In the genomic region with DNA sequence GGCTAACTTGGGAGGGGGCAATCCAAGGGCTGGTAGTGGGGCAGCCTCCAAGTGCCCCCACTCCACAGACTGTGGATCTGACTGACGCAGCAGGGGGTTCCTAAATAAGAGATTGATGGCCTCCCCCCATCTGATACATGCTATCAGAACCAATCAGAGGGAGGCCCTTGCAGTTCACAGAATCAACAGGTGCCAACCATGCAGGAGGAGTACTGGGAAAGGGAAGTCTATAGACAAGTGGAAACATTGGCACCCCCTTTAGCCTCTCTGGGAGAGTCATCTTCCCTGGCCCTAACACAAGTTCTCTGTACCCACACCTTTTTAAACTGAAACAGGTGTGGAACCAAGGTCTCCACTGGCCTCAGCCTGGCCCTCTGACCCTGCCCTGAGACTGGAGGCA, we compare ENCODE assay signal across 25 cellular contexts.
DNase-seq lines count a peak whose midpoint lies in the region; FAIRE-seq and TF ChIP-seq lines count a peak whose summit lies in the region.
"Had no signal": no experiment of that assay in that cellular context is flagged by ENCODE, and none has a peak within 500 bp of the region (broad histone marks: within the 10 kb centered on the region; RNA-seq: fewer than 3 reads in every experiment).

No MANE protein-coding gene starts in this region.

- no peak overlapping the region for H3K56ac ChIP-seq in H1 (replicated peaks; ENCODE audit: insufficient read length, low read depth, low read length)

- peaks cover 3% of the 10 kb centered on the region; the same call in 1 of the 2 replicates for H3K23me2 ChIP-seq in H1 (ENCODE audit: low read depth, low read length)

- no peak for TF ChIP-seq EP300 in H1 (IDR thresholded peaks at IDR 0.05; ENCODE audit: borderline replicate concordance in 1 of 2, low read depth in 2 of 2, low read length in 2 of 2)
- TF ChIP-seq EP300 in esophagus muscularis mucosa (IDR thresholded peaks at IDR 0.05): no peak

- no peaks in the 10 kb centered on the region for H3K36me3 Mint-ChIP-seq in osteocyte (ENCODE audit: unreplicated experiment)
- H3K36me3 Mint-ChIP-seq: CD4-positive, alpha-beta memory T cell had no signal

- TF ChIP-seq RAD21 in H1 (IDR thresholded peaks at IDR 0.05 in 1 of 2, conservative IDR thresholded peaks at IDR 0.05 in 1 of 2; ENCODE audit: low read depth in 2 of 2, low read length in 2 of 2): no peak

- H4K8ac ChIP-seq in H1 (ENCODE audit: extremely low read depth, insufficient read depth, low read length): no peak overlapping the region

- FAIRE-seq in H1 (lab: Jason Lieb, UNC): no peak
- FAIRE-seq: A204.1, G401.6, GM12891, GM19239 had no signal

- no peaks in the 10 kb centered on the region for H3K79me1 ChIP-seq in H1 (ENCODE audit: low read depth, low read length)

- H3K27me3 ChIP-seq in H1 (replicated peaks in 1 of 4; ENCODE audit: control insufficient read depth in 3 of 4, extremely low read depth in 1 of 4, insufficient read depth in 3 of 4, low read length in 3 of 4) (peaks cover 46 to 66% (median 65%) of the 10 kb centered on the region in 4 experiments), esophagus muscularis mucosa (peaks cover 0 to 97% (median 13%) of the 10 kb centered on the region in 4 donors)
- H3K27me3 ChIP-seq: BE2C, BLaER1 had no signal

- H3K36me3 ChIP-seq in H1 (ENCODE audit: control insufficient read depth in 2 of 4, insufficient read depth in 4 of 4, low read length in 3 of 4): no peaks in the 10 kb centered on the region
- no peaks in the 10 kb centered on the region for H3K36me3 ChIP-seq in esophagus muscularis mucosa
- H3K36me3 ChIP-seq: BE2C had no signal

- no peak overlapping the region for H4K5ac ChIP-seq in H1 (ENCODE audit: insufficient read length, low read depth, low read length)

- H3K9ac ChIP-seq in H1 (replicated peaks in 1 of 4; ENCODE audit: extremely low read depth in 1 of 4, low read depth in 3 of 4, low read length in 3 of 4): no peak overlapping the region
- H3K9ac ChIP-seq: BLaER1 had no signal

- H4K20me1 ChIP-seq in H1 (replicated peaks in 1 of 2; ENCODE audit: control insufficient read depth in 1 of 2, insufficient read depth in 2 of 2, low read length in 2 of 2): peaks cover 0 to 6% of the 10 kb centered on the region in 2 experiments
- H4K20me1 ChIP-seq: BLaER1 had no signal

- H3K14ac ChIP-seq in H1 (ENCODE audit: insufficient read length): no peak overlapping the region

- no peak overlapping the region for H2AFZ ChIP-seq in H1 (ENCODE audit: low read length)

- no peak overlapping the region for H4K91ac ChIP-seq in H1 (replicated peaks; ENCODE audit: insufficient read length, low read length)

- H3K4me3 ChIP-seq in H1 (ENCODE audit: extremely low read depth in 1 of 4, insufficient read depth in 2 of 4, low read depth in 3 of 4, low read length in 4 of 4): no peak overlapping the region
- H3K4me3 ChIP-seq in esophagus muscularis mucosa: no peak overlapping the region
- H3K4me3 ChIP-seq: BLaER1 had no signal

- no peak overlapping the region for H2BK15ac ChIP-seq in H1 (ENCODE audit: low read length)

- no peaks in the 10 kb centered on the region for H3K4me1 Mint-ChIP-seq in osteocyte (ENCODE audit: unreplicated experiment)

- CTCF ChIA-PET in H1 (lab: Charles Lee; ENCODE audit: partially characterized antibody): interaction anchor here (1.0 to 2.0 kb wide), 3 partner anchors 9 to 30 kb away, joined by 3 to 5 read pairs (median 3); no protein-coding TSS in a partner anchor

- no peak overlapping the region for H2BK120ac ChIP-seq in H1 (replicated peaks; ENCODE audit: low read depth, low read length)

- no peaks in the 10 kb centered on the region for H3K9me3 ChIP-seq in H1 (ENCODE audit: insufficient read depth in 2 of 2, low read depth in 1 of 2, low read length in 1 of 2)
- no peaks in the 10 kb centered on the region for H3K9me3 ChIP-seq in esophagus muscularis mucosa
- H3K9me3 ChIP-seq: BE2C, BLaER1 had no signal

- no peak for TF ChIP-seq CTCF in H1 (IDR thresholded peaks at IDR 0.05; ENCODE audit: control extremely low read depth in 1 of 3, insufficient read depth in 1 of 3, low read depth in 1 of 3, low read length in 3 of 3)
- no peak for TF ChIP-seq CTCF in esophagus muscularis mucosa (IDR thresholded peaks at IDR 0.05)
- TF ChIP-seq CTCF in osteocyte (IDR thresholded peaks at IDR 0.05): no peak

- H3K18ac ChIP-seq in H1 (ENCODE audit: extremely low read depth, low read length): no peak overlapping the region

- DNase-seq in H1 (ENCODE audit: low read depth in 1 of 2, low spot score in 2 of 2): no peak
- peak; percentile 34 for DNase-seq in esophagus muscularis mucosa (ENCODE audit: extremely low spot score)
- peak; percentile 59 for DNase-seq in osteocyte (ENCODE audit: extremely low spot score, unreplicated experiment)
- DNase-seq in effector CD8-positive, alpha-beta T cell (lab: John Stamatoyannopoulos, UW): no peak
- DNase-seq in DMS79 (lab: John Stamatoyannopoulos, UW): no peak
- DNase-seq in NCI-H524 treated with DMSO at 0.1 percent for 48 hours (lab: John Stamatoyannopoulos, UW): no peak
- DNase-seq: 8988T; ACHN; BE2C; C1 segment of cervical spinal cord; CD4-positive, alpha-beta memory T cell; CD4-positive, CD25-positive, alpha-beta regulatory T cell; CD8-positive, alpha-beta memory T cell; COR-L47; DMS 273 treated with DMSO at 0.1 percent for 48 hours; DMS153; DMS53; DMS79 treated with DMSO at 0.1 percent for 48 hours; GF-D8 had no signal

- H2BK12ac ChIP-seq in H1 (ENCODE audit: low read depth, low read length): no peak overlapping the region

- POLR2A ChIA-PET in H1 (lab: Charles Lee; ENCODE audit: partially characterized antibody): interaction anchor here (1.3 kb wide), 1 partner anchor 620 kb away, joined by 3 read pairs; a partner anchor contains a TSS

- H2AK5ac ChIP-seq in H1 (ENCODE audit: low read depth, low read length): no peak overlapping the region

- no peaks in the 10 kb centered on the region for H3K9me3 Mint-ChIP-seq in osteocyte (ENCODE audit: unreplicated experiment)
- H3K9me3 Mint-ChIP-seq: CD4-positive, CD25-positive, alpha-beta regulatory T cell; CD8-positive, alpha-beta memory T cell had no signal

- H3K4ac ChIP-seq in H1 (replicated peaks; ENCODE audit: insufficient read length, low read depth, low read length): no peak overlapping the region

- no peak overlapping the region for H3K23ac ChIP-seq in H1 (ENCODE audit: insufficient read length)

- 92% methylated on average over 1 of the region's 1 CpG; no CpG with 5 or more reads in 1 of the 2 experiments for WGBS in H1 (ENCODE audit: extremely low coverage in 1 of 2, insufficient coverage in 1 of 2, insufficient read length in 1 of 2, insufficient replicate concordance in 2 of 2, low coverage in 1 of 2, low lambda C conversion rate in 2 of 2, missing lambda C conversion rate in 1 of 2), 2 experiments
- 83% methylated on average over 1 of the region's 1 CpG for WGBS in esophagus muscularis mucosa

- H3K4me1 ChIP-seq in H1 (replicated peaks in 1 of 4; ENCODE audit: control insufficient read depth in 3 of 4, insufficient read depth in 4 of 4, low read length in 3 of 4) (peaks cover 2 to 4% (median 3%) of the 10 kb centered on the region in 4 experiments), esophagus muscularis mucosa (no peaks in the 10 kb centered on the region)
- H3K4me1 ChIP-seq: BE2C, BLaER1 had no signal

- peaks cover 29% of the 10 kb centered on the region for H3K27me3 Mint-ChIP-seq in osteocyte (ENCODE audit: unreplicated experiment)

- intact Hi-C loops in esophagus muscularis mucosa (cut with DNase I): no loop called here

- no peak overlapping the region for H3K4me3 Mint-ChIP-seq in osteocyte (ENCODE audit: unreplicated experiment)
- H3K4me3 Mint-ChIP-seq: CD14-positive monocyte; CD4-positive, alpha-beta memory T cell; CD4-positive, CD25-positive, alpha-beta regulatory T cell; CD8-positive, alpha-beta memory T cell had no signal

- H3K4me2 ChIP-seq in H1 (ENCODE audit: insufficient read depth in 1 of 2, low read depth in 2 of 2, low read length in 2 of 2): no peak overlapping the region
- H3K4me2 ChIP-seq: BLaER1 had no signal

- no peak overlapping the region for H3K27ac Mint-ChIP-seq in osteocyte (ENCODE audit: unreplicated experiment)
- H3K27ac Mint-ChIP-seq: CD14-positive monocyte; CD4-positive, alpha-beta memory T cell; CD4-positive, CD25-positive, alpha-beta regulatory T cell; CD8-positive, alpha-beta memory T cell had no signal

- no peak overlapping the region for H2BK5ac ChIP-seq in H1 (ENCODE audit: low read depth, low read length)

- no peak overlapping the region for H2BK20ac ChIP-seq in H1 (ENCODE audit: low read length)

- H3K79me2 ChIP-seq in H1 (ENCODE audit: control insufficient read depth in 1 of 2, insufficient read depth in 2 of 2, low read length in 2 of 2): no peaks in the 10 kb centered on the region

- no peak for TF ChIP-seq POLR2A in H1 (IDR thresholded peaks at IDR 0.05; ENCODE audit: control extremely low read depth in 1 of 2, low read depth in 2 of 2, low read length in 2 of 2)
- no peak for TF ChIP-seq POLR2A in esophagus muscularis mucosa (IDR thresholded peaks at IDR 0.05; ENCODE audit: low read depth)

- H3K27ac ChIP-seq in H1 (ENCODE audit: low read depth, low read length) (no peak overlapping the region), esophagus muscularis mucosa (replicated peaks in 1 of 4) (no peak overlapping the region)
- H3K27ac ChIP-seq: BLaER1 had no signal

TF ChIP-seq in H1, 55 proteins besides CTCF, POLR2A, EP300 and RAD21:
- TF ChIP-seq POLR2AphosphoS5 (IDR thresholded peaks at IDR 0.05; ENCODE audit: low read depth, low read length): no peak
- TF ChIP-seq HDAC2 (IDR thresholded peaks at IDR 0.05; ENCODE audit: borderline replicate concordance in 1 of 2, low read depth in 2 of 2, low read length in 2 of 2): no peak
- no peak for TF ChIP-seq YY1 (IDR thresholded peaks at IDR 0.05; ENCODE audit: low read depth, low read length)
- TF ChIP-seq FOSL1 (IDR thresholded peaks at IDR 0.05; ENCODE audit: insufficient read depth, low read depth, low read length): no peak
- no peak for TF ChIP-seq NANOG (IDR thresholded peaks at IDR 0.05; ENCODE audit: insufficient read depth, low read depth, low read length, poor library complexity, severe bottlenecking)
- no peak for TF ChIP-seq BACH1 (IDR thresholded peaks at IDR 0.05; ENCODE audit: low read length)
- 0 out of 2 replicates have a peak, but pooled peaks have one; percentile 31 for TF ChIP-seq SUZ12 (IDR thresholded peaks at IDR 0.05; ENCODE audit: low read length)
TF ChIP-seq in H1: peak in this region for 1.

Comparison
In these comparisons a context has a peak if more than half of its experiments do, and no peak if none do; other contexts are left out.
1. DNase-seq: peak in esophagus muscularis mucosa (single experiment) and osteocyte (single experiment); none in H1 (0 of 2), effector CD8-positive, alpha-beta T cell (single experiment), DMS79 (single experiment) and NCI-H524 treated with DMSO at 0.1 percent for 48 hours (single experiment).